ENCODE assay signal across 9 cellular contexts in the genomic region with DNA sequence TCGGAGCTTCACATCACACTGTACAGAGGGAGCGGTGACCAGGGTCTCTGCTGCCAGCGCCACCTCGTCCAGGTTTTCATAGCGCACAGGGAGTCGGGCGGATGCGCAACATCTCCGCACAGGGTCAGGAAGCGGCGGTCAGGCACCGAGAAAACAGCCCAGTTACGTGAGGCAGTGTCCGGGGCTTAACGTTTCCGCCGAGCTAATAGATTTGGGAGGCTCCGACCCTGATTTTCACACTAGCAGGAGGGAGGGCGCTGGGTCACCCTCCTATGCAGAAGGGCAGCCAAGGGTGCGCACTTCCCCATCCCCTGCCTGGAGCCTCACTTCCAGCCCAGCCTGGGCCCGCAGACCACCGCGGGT. TPM values are rescaled to one million over a fixed set of nuclear protein-coding genes. Genes with fewer than 3 reads are reported as not detected.
DNase-seq lines count a peak whose midpoint lies in the region; ATAC-seq and TF ChIP-seq lines count a peak whose summit lies in the region.
"Had no signal": no experiment of that assay in that cellular context is flagged by ENCODE, and none has a peak within 500 bp of the region (broad histone marks: within the 10 kb centered on the region; RNA-seq: fewer than 3 reads in every experiment).

No MANE protein-coding gene starts in this region.

- H3K9me2 ChIP-seq in Karpas-422 (replicated peaks; ENCODE audit: insufficient read depth, low read length), result no peaks in the 10 kb centered on the region

- no peaks in the 10 kb centered on the region for H3K79me2 ChIP-seq in Karpas-422 (ENCODE audit: low read length)

- peak overlapping the region; percentile 71 for H3K27ac ChIP-seq in C4-2B
- H3K27ac ChIP-seq in Karpas-422 (ENCODE audit: low read length), result no peak overlapping the region
- no peak overlapping the region for H3K27ac ChIP-seq in duodenal mucosa (ENCODE audit: low read depth, low read length)

- TF ChIP-seq CTCF in C4-2B (conservative IDR thresholded peaks at IDR 0.05) (no peak), omental fat pad (IDR thresholded peaks at IDR 0.05) (no peak)

- no peak overlapping the region for H3K27ac Mint-ChIP-seq in natural killer cell treated with Interleukin-12 subunit alpha and Interleukin-12 subunit beta and Interleukin-15 and Interleukin-18, amount 100 ng/mL, for 72 hours

- peaks cover 6% of the 10 kb centered on the region for H3K36me3 Mint-ChIP-seq in natural killer cell treated with Interleukin-12 subunit alpha and Interleukin-12 subunit beta and Interleukin-15 and Interleukin-18, amount 100 ng/mL, for 72 hours

- H3K4me2 ChIP-seq in Karpas-422 (ENCODE audit: low read depth, low read length, poor library complexity, severe bottlenecking), result peak overlapping the region; percentile 40

- no peak overlapping the region for H2AFZ ChIP-seq in Karpas-422 (ENCODE audit: low read length)

- peaks cover 12 to 18% of the 10 kb centered on the region in 2 donors for H3K4me1 Mint-ChIP-seq in natural killer cell treated with Interleukin-12 subunit alpha and Interleukin-12 subunit beta and Interleukin-15 and Interleukin-18, amount 100 ng/mL, for 72 hours (ENCODE audit: low read depth in 2 of 2)

- no peaks in the 10 kb centered on the region for H4K20me1 ChIP-seq in Karpas-422 (ENCODE audit: insufficient read depth, low read depth, low read length)

- H3K9ac ChIP-seq in Karpas-422 (ENCODE audit: low read length) (no peak overlapping the region), duodenal mucosa (ENCODE audit: low read depth in 1 of 2, low read length in 2 of 2) (peak overlapping the region in 1 of 2 donors; percentile 12)

- no peak overlapping the region for H3K4me3 ChIP-seq in Karpas-422 (ENCODE audit: low read length)
- peak overlapping the region; percentile 73 to 77 for H3K4me3 ChIP-seq in duodenal mucosa (ENCODE audit: low read depth in 1 of 2, low read length in 2 of 2)

- DNase-seq in Karpas-422 (no peak), NCI-H2227 (lab: John Stamatoyannopoulos, UW; ENCODE audit: unreplicated experiment) (no peak), DMS79 (lab: John Stamatoyannopoulos, UW) (no peak), omental fat pad (ENCODE audit: low spot score) (no peak)
- no peak for DNase-seq in natural killer cell treated with Interleukin-12 subunit alpha and Interleukin-12 subunit beta and Interleukin-15 and Interleukin-18, amount 100 ng/mL, for 72 hours (ENCODE audit: low spot score)
- DNase-seq: NCI-H2227 treated with DMSO at 0.1 percent for 48 hours had no signal

- H3K4me3 Mint-ChIP-seq in natural killer cell treated with Interleukin-12 subunit alpha and Interleukin-12 subunit beta and Interleukin-15 and Interleukin-18, amount 100 ng/mL, for 72 hours, result peak overlapping the region; percentile 61

- H3K36me3 ChIP-seq in Karpas-422 (ENCODE audit: insufficient read depth, low read length) (no peaks in the 10 kb centered on the region), duodenal mucosa (ENCODE audit: control insufficient read depth in 1 of 2, insufficient read depth in 2 of 2, low read length in 2 of 2) (no peaks in the 10 kb centered on the region)

- ATAC-seq in natural killer cell treated with Interleukin-12 subunit alpha and Interleukin-12 subunit beta and Interleukin-15 and Interleukin-18, amount 100 ng/mL, for 72 hours, result peak; percentile 18 to 26
- ATAC-seq in omental fat pad (ENCODE audit: low FRiP score) (no peak), GM18907 (IDR thresholded peaks at IDR 0.05; ENCODE audit: unreplicated experiment) (no peak)

- H3K27me3 ChIP-seq in Karpas-422 (ENCODE audit: low read length) (no peaks in the 10 kb centered on the region), duodenal mucosa (ENCODE audit: control insufficient read depth in 1 of 2, insufficient read depth in 2 of 2, low read length in 2 of 2) (peaks cover 61% of the 10 kb centered on the region in 2 donors)

- peaks cover 50 to 81% of the 10 kb centered on the region in 2 donors for H3K27me3 Mint-ChIP-seq in natural killer cell treated with Interleukin-12 subunit alpha and Interleukin-12 subunit beta and Interleukin-15 and Interleukin-18, amount 100 ng/mL, for 72 hours

- H3K9me3 ChIP-seq in Karpas-422 (ENCODE audit: low read length), result no peaks in the 10 kb centered on the region
- H3K9me3 ChIP-seq in duodenal mucosa (ENCODE audit: control insufficient read depth in 1 of 2, low read length in 2 of 2), result no peaks in the 10 kb centered on the region

- H3K4me1 ChIP-seq in Karpas-422 (ENCODE audit: low read length), result peaks cover 27% of the 10 kb centered on the region
- peaks cover 0 to 10% of the 10 kb centered on the region in 2 donors for H3K4me1 ChIP-seq in duodenal mucosa (ENCODE audit: control insufficient read depth in 1 of 2, insufficient read depth in 2 of 2, low read length in 2 of 2)

- no peaks in the 10 kb centered on the region for H3K9me3 Mint-ChIP-seq in natural killer cell treated with Interleukin-12 subunit alpha and Interleukin-12 subunit beta and Interleukin-15 and Interleukin-18, amount 100 ng/mL, for 72 hours

RNA-seq across cellular contexts. Expression of a gene that starts 13.7 kb away (rescaled TPM):
- total RNA-seq in Karpas-422 (2014; rRNA removed; shearing (Covaris generic); ENCODE audit: low replicate concordance), result 1.3 TPM in 1 of 2 replicates, not detected in the other
- total RNA-seq in natural killer cell treated with Interleukin-12 subunit alpha and Interleukin-12 subunit beta and Interleukin-15 and Interleukin-18, amount 100 ng/mL, for 72 hours, result not detected
- 100 to 1,000 TPM in 3 of 4 donors, 10 to 100 TPM in 1; 42.0 to 649 (median 160) TPM for total RNA-seq in omental fat pad

Comparison
In these comparisons a context has a peak if more than half of its experiments do, and no peak if none do; other contexts are left out.
1. ATAC-seq: peak in natural killer cell treated with Interleukin-12 subunit alpha and Interleukin-12 subunit beta and Interleukin-15 and Interleukin-18, amount 100 ng/mL, for 72 hours (2 of 2); none in omental fat pad (single experiment) and GM18907 (single experiment).
2. RNA of a gene that starts 13.7 kb away (total RNA-seq): 42.0 to 649 TPM in omental fat pad; 1.3 TPM in Karpas-422 and not detected in natural killer cell treated with Interleukin-12 subunit alpha and Interleukin-12 subunit beta and Interleukin-15 and Interleukin-18, amount 100 ng/mL, for 72 hours; every median in the first group is over 10 times any median in the second.